ENCODE assay signal across 15 cellular contexts in the genomic region with DNA sequence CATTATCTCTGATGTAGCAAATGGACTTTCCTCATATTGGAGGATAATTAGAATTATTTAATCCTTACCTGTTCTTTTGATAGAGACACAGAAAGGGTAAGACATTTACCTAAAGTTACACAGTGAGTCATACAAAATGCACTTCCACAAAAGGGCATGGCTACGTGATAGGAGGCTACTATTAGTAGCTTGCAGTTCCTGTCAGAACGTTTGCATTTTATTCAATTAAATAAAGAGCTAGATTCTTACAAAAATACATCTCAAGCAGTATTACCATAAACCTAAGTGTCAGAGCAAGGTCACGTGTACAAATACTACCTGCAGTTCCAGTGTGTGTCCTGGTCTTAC.
DNase-seq lines count a peak whose midpoint lies in the region; ATAC-seq, FAIRE-seq and TF ChIP-seq lines count a peak whose summit lies in the region.
"Had no signal": no experiment of that assay in that cellular context is flagged by ENCODE, and none has a peak within 500 bp of the region (broad histone marks: within the 10 kb centered on the region; RNA-seq: fewer than 3 reads in every experiment).

No MANE protein-coding gene starts in this region.

- CTCF ChIA-PET in A549 (lab: Yijun Ruan, JAX) = interaction anchor here (0.8 kb wide), 1 partner anchor 36 kb away, joined by 3 read pairs; no protein-coding TSS in a partner anchor

- H3K9ac ChIP-seq in Karpas-422 (ENCODE audit: low read length) = no peak overlapping the region

- H3K9me2 ChIP-seq in Karpas-422 (replicated peaks; ENCODE audit: insufficient read depth, low read length) = no peaks in the 10 kb centered on the region

- 49% methylated on average over 3 of the region's 3 CpGs for WGBS in A549 (ENCODE audit: missing lambda C conversion rate)

- H3K4me3 ChIP-seq in A549 (no peak overlapping the region), epithelial cell of esophagus (ENCODE audit: low read length) (no peak overlapping the region), osteoblast (ENCODE audit: insufficient read depth, low read length) (no peak overlapping the region), Karpas-422 (ENCODE audit: low read length) (no peak overlapping the region)
- H3K4me3 ChIP-seq: Peyer's patch, SK-N-MC had no signal

- H3K36me3 ChIP-seq in osteoblast (ENCODE audit: insufficient read depth, low read length) = no peaks in the 10 kb centered on the region
- no peaks in the 10 kb centered on the region for H3K36me3 ChIP-seq in Karpas-422 (ENCODE audit: insufficient read depth, low read length)
- H3K36me3 ChIP-seq: Peyer's patch had no signal

- no peak for TF ChIP-seq POLR2A in A549 (IDR thresholded peaks at IDR 0.05; ENCODE audit: low read length)
- TF ChIP-seq POLR2A in GM12892 (IDR thresholded peaks at IDR 0.05; ENCODE audit: low read depth, low read length) = no peak

- H3K79me2 ChIP-seq in osteoblast (ENCODE audit: insufficient read depth, low read length) (peaks cover 57% of the 10 kb centered on the region), Karpas-422 (ENCODE audit: low read length) (no peaks in the 10 kb centered on the region)

- FAIRE-seq in A549 (lab: Jason Lieb, UNC) (no peak), GM12892 (lab: Jason Lieb, UNC) (peak; percentile 48)

- no peak for TF ChIP-seq RAD21 in A549 (conservative IDR thresholded peaks at IDR 0.05 in 1 of 2, IDR thresholded peaks at IDR 0.05 in 1 of 2)

- H3K27me3 ChIP-seq in osteoblast (ENCODE audit: insufficient read depth, low read length) (no peaks in the 10 kb centered on the region), Karpas-422 (ENCODE audit: low read length) (no peaks in the 10 kb centered on the region)
- H3K27me3 ChIP-seq: Peyer's patch had no signal

- H4K20me1 ChIP-seq in osteoblast (ENCODE audit: insufficient read depth, low read length) = peaks cover 4% of the 10 kb centered on the region
- H4K20me1 ChIP-seq in Karpas-422 (ENCODE audit: insufficient read depth, low read depth, low read length) = no peaks in the 10 kb centered on the region

- TF ChIP-seq EP300 in A549 (IDR thresholded peaks at IDR 0.05) = no peak

- TF ChIP-seq CTCF in A549 (IDR thresholded peaks at IDR 0.05) = no peak
- TF ChIP-seq CTCF in epithelial cell of esophagus (IDR thresholded peaks at IDR 0.05; ENCODE audit: insufficient read depth, low read depth, low read length, missing control alignments) = no peak
- no peak for TF ChIP-seq CTCF in osteoblast (IDR thresholded peaks at IDR 0.05; ENCODE audit: extremely low read depth, low read depth, low read length)

- H3K27ac ChIP-seq in A549 = no peak overlapping the region; a peak in 1 of 6 replicates
- H3K27ac ChIP-seq in osteoblast (ENCODE audit: low read depth, low read length) = no peak overlapping the region
- H3K27ac ChIP-seq in Karpas-422 (ENCODE audit: low read length) = no peak overlapping the region
- H3K27ac ChIP-seq: Peyer's patch, SK-N-MC had no signal

- no peak for DNase-seq in A549 (ENCODE audit: low read depth in 1 of 2, low spot score in 1 of 2)
- DNase-seq in GM12892 (ENCODE audit: insufficient read length) = no peak
- peak; percentile 49 for DNase-seq in epithelial cell of esophagus (ENCODE audit: low read depth)
- DNase-seq in osteoblast (ENCODE audit: insufficient read length, low spot score, missing footprints) = peak; percentile 18
- no peak for DNase-seq in central memory CD4-positive, alpha-beta T cell
- DNase-seq in NCI-H2171 treated with DMSO at 0.1 percent for 48 hours (lab: John Stamatoyannopoulos, UW) = no peak
- no peak for DNase-seq in Karpas-422
- DNase-seq: DMS 273 treated with DMSO at 0.1 percent for 48 hours, GF-D8, NCI-H1436, NCI-H2029, NCI-H2171, NCI-H446 treated with DMSO at 0.1 percent for 48 hours, Peyer's patch had no signal

- peak overlapping the region; percentile 14; the same call in 1 of the 3 replicates for H3K4me2 ChIP-seq in A549
- no peak overlapping the region for H3K4me2 ChIP-seq in osteoblast (ENCODE audit: insufficient read depth, low read length)
- H3K4me2 ChIP-seq in Karpas-422 (ENCODE audit: low read depth, low read length, poor library complexity, severe bottlenecking) = no peak overlapping the region

- no peak overlapping the region for H2AFZ ChIP-seq in osteoblast (ENCODE audit: low read length)
- H2AFZ ChIP-seq in Karpas-422 (ENCODE audit: low read length) = no peak overlapping the region

- ATAC-seq in A549 = no peak

- no peaks in the 10 kb centered on the region for H3K9me3 ChIP-seq in A549
- no peaks in the 10 kb centered on the region for H3K9me3 ChIP-seq in osteoblast (ENCODE audit: low read depth, low read length)
- H3K9me3 ChIP-seq in Karpas-422 (ENCODE audit: low read length) = no peaks in the 10 kb centered on the region
- H3K9me3 ChIP-seq: Peyer's patch had no signal

- H3K4me1 ChIP-seq in A549 (peaks cover 28% of the 10 kb centered on the region), osteoblast (ENCODE audit: insufficient read depth, low read length) (peaks cover 19% of the 10 kb centered on the region), Karpas-422 (ENCODE audit: low read length) (no peaks in the 10 kb centered on the region)

- POLR2A ChIA-PET in A549 (lab: Yijun Ruan, JAX) = no interaction called here

TF ChIP-seq in A549, 52 proteins besides CTCF, POLR2A, EP300 and RAD21:
- TF ChIP-seq, protein P1, sequence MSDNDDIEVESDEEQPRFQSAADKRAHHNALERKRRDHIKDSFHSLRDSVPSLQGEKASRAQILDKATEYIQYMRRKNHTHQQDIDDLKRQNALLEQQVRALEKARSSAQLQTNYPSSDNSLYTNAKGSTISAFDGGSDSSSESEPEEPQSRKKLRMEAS (IDR thresholded peaks at IDR 0.05) = no peak
- TF ChIP-seq HMGXB4 (CRISPR knock-in tag; IDR thresholded peaks at IDR 0.05; ENCODE audit: borderline replicate concordance) (no peak), SREBF2 (IDR thresholded peaks at IDR 0.05) (no peak), HDAC2 (IDR thresholded peaks at IDR 0.05) (no peak), HES2 (IDR thresholded peaks at IDR 0.05) (no peak), JUN (IDR thresholded peaks at IDR 0.05) (no peak), ZFP36 (IDR thresholded peaks at IDR 0.05; ENCODE audit: borderline replicate concordance, partially characterized antibody) (no peak)

Comparison
In these comparisons a context has a peak if more than half of its experiments do, and no peak if none do; other contexts are left out.
1. DNase-seq: peak in epithelial cell of esophagus (single experiment) and osteoblast (single experiment); none in A549 (0 of 2), GM12892 (single experiment), central memory CD4-positive, alpha-beta T cell (single experiment), NCI-H2171 treated with DMSO at 0.1 percent for 48 hours (single experiment) and Karpas-422 (single experiment).